Comparison of ENCODE assay signal across 31 cellular contexts in the genomic region with DNA sequence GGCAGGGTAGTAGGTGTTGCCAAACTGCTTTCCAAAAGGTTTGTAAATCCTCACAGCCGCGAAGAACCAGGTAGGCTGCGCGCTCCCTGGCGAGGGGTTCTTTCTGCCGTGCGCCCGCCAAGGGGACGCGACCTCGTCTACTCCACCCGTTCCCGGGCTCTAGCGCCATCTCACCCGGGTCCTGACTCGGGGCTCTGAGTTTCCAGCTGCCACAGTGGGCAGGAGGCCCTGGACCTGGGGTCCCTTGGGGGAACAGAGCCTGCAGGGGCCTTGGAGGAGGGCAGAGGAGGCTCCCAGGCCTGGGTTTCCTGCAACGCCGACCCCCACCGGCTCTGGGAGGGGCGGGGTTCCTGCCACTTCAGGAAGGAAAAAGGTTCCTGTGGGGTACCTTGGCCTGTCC. TPM values are rescaled to one million over a fixed set of nuclear protein-coding genes. Genes with fewer than 3 reads are reported as not detected.
"Had no signal": no experiment of that assay in that cellular context is flagged by ENCODE, and none has a peak within 500 bp of the region (broad histone marks: within the 10 kb centered on the region; RNA-seq: fewer than 3 reads in every experiment).

No MANE protein-coding gene starts in this region.

- H3K27me3 ChIP-seq: neural progenitor cell, neutrophil, ovary, right atrium auricular region, right lobe of liver, uterus had no signal

- H3K36me3 ChIP-seq: left lung, lower lobe of right lung, neural progenitor cell, neutrophil, ovary, right atrium auricular region, right lobe of liver, stomach, thoracic aorta, tibial artery, uterus had no signal

- H3K9me3 ChIP-seq: ovary, right atrium auricular region, right lobe of liver, thoracic aorta, uterus had no signal

- H3K4me1 ChIP-seq: left lung, lower lobe of right lung, neural progenitor cell, right atrium auricular region, right lobe of liver, stomach, tibial artery, uterus had no signal

- H3K4me3 ChIP-seq: left lung, lower lobe of right lung, neural progenitor cell, ovary, right atrium auricular region, right lobe of liver, smooth muscle cell, stomach, thoracic aorta, tibial artery, uterus had no signal

- DNase-seq: left colon; left lung; lower lobe of right lung; mesendoderm; naive B cell; natural killer cell; nephron progenitor cell; occipital lobe; ovary; right lobe of liver; stimulated activated CD4-positive, alpha-beta T cell treated with anti-CD3 and anti-CD28 coated beads, Interleukin-1b, Interleukin-23, amount 100 ng/mL, for 48 hours; stimulated activated CD4-positive, alpha-beta T cell treated with anti-CD3 and anti-CD28 coated beads, Interleukin-2, amount 100 ng/mL, for 48 hours; stimulated activated naive B cell treated with anti-CD40 and anti-IgM and Interleukin-4, amounts not matched to agents 10 μg/mL and 1 μg/mL and 100 μg/mL, for 72 hours; stimulated activated naive CD8-positive, alpha-beta T cell treated with anti-CD3 and anti-CD28 coated beads, Interleukin-15, Interleukin-2, amounts not matched to agents 100 U/mL and 50 U/mL, for 24 hours; stomach; uterus had no signal

- H3K9ac ChIP-seq: neural progenitor cell had no signal

- ATAC-seq: left colon; left lung; lower lobe of right lung; natural killer cell; right lobe of liver; stimulated activated naive B cell treated with anti-CD40 and anti-IgM and Interleukin-4, amounts not matched to agents 10 μg/mL and 1 μg/mL and 100 μg/mL, for 72 hours; stimulated activated naive CD8-positive, alpha-beta T cell treated with anti-CD3 and anti-CD28 coated beads, Interleukin-15, Interleukin-2, amounts not matched to agents 100 U/mL and 50 U/mL, for 24 hours had no signal

- H2AFZ ChIP-seq: neural progenitor cell had no signal

- H3K4me2 ChIP-seq: neural progenitor cell, smooth muscle cell had no signal

- H3K27ac ChIP-seq: left lung, lower lobe of right lung, neural progenitor cell, neutrophil, ovary, right atrium auricular region, right lobe of liver, stomach, thoracic aorta, tibial artery, uterus had no signal

RNA-seq across cellular contexts. Expression of a gene that starts 0.7 kb away (rescaled TPM):
- total RNA-seq: kidney, left colon, left lung, liver, lower lobe of right lung, mesothelial cell of epicardium, mononuclear cell, natural killer cell, occipital lobe, ovary, progenitor cell of endocrine pancreas, pulmonary artery endothelial cell, renal cortical epithelial cell, right atrium auricular region, right lobe of liver, skeletal muscle tissue, smooth muscle cell, stomach, thoracic aorta, ureter had no signal
- polyA plus RNA-seq: liver, ovary, smooth muscle cell, stomach had no signal
